In genomic region chr3:4745240-4745620, GRCh38 we compare ENCODE assay signal across 21 cellular contexts.
DNase-seq lines count a peak whose midpoint lies in the region; ATAC-seq and TF ChIP-seq lines count a peak whose summit lies in the region.
"Had no signal": no experiment of that assay in that cellular context is flagged by ENCODE, and none has a peak within 500 bp of the region (broad histone marks: within the 10 kb centered on the region; RNA-seq: fewer than 3 reads in every experiment).

No MANE protein-coding gene starts in this region.

- no peak for ATAC-seq in activated naive CD4-positive, alpha-beta T cell treated with anti-CD3 and anti-CD28 coated beads, Interleukin-2, amount 50 U/mL, for 72 hours
- ATAC-seq in T-helper 17 cell (no peak), GM21825 (IDR thresholded peaks at IDR 0.05; ENCODE audit: unreplicated experiment) (no peak), GM18519 (IDR thresholded peaks at IDR 0.05; ENCODE audit: low FRiP score, unreplicated experiment) (no peak)
- no peak for ATAC-seq in stimulated activated effector memory CD8-positive, alpha-beta T cell treated with anti-CD3 and anti-CD28 coated beads, Interleukin-12 subunit alpha, Interleukin-12 subunit beta, amount 100 ng/mL, for 72 hours
- ATAC-seq: esophagus mucosa had no signal

- no peak for DNase-seq in activated naive CD4-positive, alpha-beta T cell treated with anti-CD3 and anti-CD28 coated beads, Interleukin-2, amount 50 U/mL, for 72 hours (ENCODE audit: low spot score in 2 of 2)
- no peak for DNase-seq in activated naive CD4-positive, alpha-beta T cell treated with anti-CD3 and anti-CD28 coated beads for 36 hours
- DNase-seq in T-helper 17 cell = no peak
- peak; percentile 73 for DNase-seq in fibroblast of villous mesenchyme (ENCODE audit: low read depth)
- DNase-seq in stimulated activated effector memory CD8-positive, alpha-beta T cell treated with anti-CD3 and anti-CD28 coated beads, Interleukin-12 subunit alpha, Interleukin-12 subunit beta, amount 100 ng/mL, for 72 hours (ENCODE audit: low spot score in 2 of 2) = no peak
- DNase-seq in activated effector memory CD4-positive, alpha-beta T cell treated with anti-CD3 and anti-CD28 coated beads, Interleukin-2, amount 50 U/mL, for 16 hours = no peak
- DNase-seq: activated CD4-positive, alpha-beta T cell treated with anti-CD3 and anti-CD28 coated beads for 1 hour; activated gamma-delta T cell; C1 segment of cervical spinal cord; glutamatergic neuron; KG1; NCI-H1092 treated with DMSO at 0.1 percent for 48 hours; OCI-M1; spleen had no signal

- TF ChIP-seq CTCF in fibroblast of villous mesenchyme (IDR thresholded peaks at IDR 0.05; ENCODE audit: insufficient read depth, low read depth, low read length) = peak; percentile 6

- no peak overlapping the region for H3K4me3 Mint-ChIP-seq in activated naive CD4-positive, alpha-beta T cell treated with anti-CD3 and anti-CD28 coated beads for 36 hours
- no peak overlapping the region for H3K4me3 Mint-ChIP-seq in T-helper 17 cell
- no peak overlapping the region for H3K4me3 Mint-ChIP-seq in stimulated activated effector memory CD8-positive, alpha-beta T cell treated with anti-CD3 and anti-CD28 coated beads, Interleukin-12 subunit alpha, Interleukin-12 subunit beta, amount 100 ng/mL, for 72 hours

- CTCF ChIA-PET in activated naive CD4-positive, alpha-beta T cell treated with anti-CD3 and anti-CD28 coated beads for 36 hours (lab: Charles Lee) = interaction anchor here (0.6 kb wide), 1 partner anchor 236 kb away, joined by 3 read pairs; no protein-coding TSS in a partner anchor

- intact Hi-C loops in activated naive CD4-positive, alpha-beta T cell treated with anti-CD3 and anti-CD28 coated beads for 36 hours (cut with micrococcal nuclease) = no loop called here

- H3K9me3 ChIP-seq in T-helper 17 cell (ENCODE audit: control insufficient read depth, low read length, poor library complexity, severe bottlenecking) = no peaks in the 10 kb centered on the region
- H3K9me3 ChIP-seq: prostate gland, spleen, tibial nerve had no signal

- H3K9me3 Mint-ChIP-seq in activated naive CD4-positive, alpha-beta T cell treated with anti-CD3 and anti-CD28 coated beads, Interleukin-2, amount 50 U/mL, for 72 hours = no peaks in the 10 kb centered on the region
- no peaks in the 10 kb centered on the region for H3K9me3 Mint-ChIP-seq in activated naive CD4-positive, alpha-beta T cell treated with anti-CD3 and anti-CD28 coated beads for 36 hours
- H3K9me3 Mint-ChIP-seq in stimulated activated effector memory CD8-positive, alpha-beta T cell treated with anti-CD3 and anti-CD28 coated beads, Interleukin-12 subunit alpha, Interleukin-12 subunit beta, amount 100 ng/mL, for 72 hours = no peaks in the 10 kb centered on the region

- H3K4me3 ChIP-seq in fibroblast of villous mesenchyme (ENCODE audit: low read depth, low read length) = no peak overlapping the region
- H3K4me3 ChIP-seq: lung, prostate gland, SK-N-MC, spleen, tibial nerve had no signal

- H3K36me3 Mint-ChIP-seq in activated naive CD4-positive, alpha-beta T cell treated with anti-CD3 and anti-CD28 coated beads, Interleukin-2, amount 50 U/mL, for 72 hours = peaks cover 7 to 31% of the 10 kb centered on the region in 2 donors
- peaks cover 5% of the 10 kb centered on the region for H3K36me3 Mint-ChIP-seq in activated naive CD4-positive, alpha-beta T cell treated with anti-CD3 and anti-CD28 coated beads for 36 hours (ENCODE audit: low read depth)
- peaks cover 5% of the 10 kb centered on the region for H3K36me3 Mint-ChIP-seq in T-helper 17 cell (ENCODE audit: low read depth)
- H3K36me3 Mint-ChIP-seq in stimulated activated effector memory CD8-positive, alpha-beta T cell treated with anti-CD3 and anti-CD28 coated beads, Interleukin-12 subunit alpha, Interleukin-12 subunit beta, amount 100 ng/mL, for 72 hours = peaks cover 27% of the 10 kb centered on the region

- peaks cover 21% of the 10 kb centered on the region for H3K4me1 Mint-ChIP-seq in activated naive CD4-positive, alpha-beta T cell treated with anti-CD3 and anti-CD28 coated beads for 36 hours (ENCODE audit: low read depth)
- peaks cover 40% of the 10 kb centered on the region for H3K4me1 Mint-ChIP-seq in T-helper 17 cell
- peaks cover 67% of the 10 kb centered on the region for H3K4me1 Mint-ChIP-seq in stimulated activated effector memory CD8-positive, alpha-beta T cell treated with anti-CD3 and anti-CD28 coated beads, Interleukin-12 subunit alpha, Interleukin-12 subunit beta, amount 100 ng/mL, for 72 hours

- H3K27me3 Mint-ChIP-seq in activated naive CD4-positive, alpha-beta T cell treated with anti-CD3 and anti-CD28 coated beads for 36 hours (ENCODE audit: low read depth) = no peaks in the 10 kb centered on the region
- H3K27me3 Mint-ChIP-seq in T-helper 17 cell = no peaks in the 10 kb centered on the region

- peak overlapping the region; percentile 2 to 58 for H3K27ac Mint-ChIP-seq in activated naive CD4-positive, alpha-beta T cell treated with anti-CD3 and anti-CD28 coated beads, Interleukin-2, amount 50 U/mL, for 72 hours
- H3K27ac Mint-ChIP-seq in activated naive CD4-positive, alpha-beta T cell treated with anti-CD3 and anti-CD28 coated beads for 36 hours = no peak overlapping the region
- peak overlapping the region; percentile 100 for H3K27ac Mint-ChIP-seq in T-helper 17 cell
- H3K27ac Mint-ChIP-seq in stimulated activated effector memory CD8-positive, alpha-beta T cell treated with anti-CD3 and anti-CD28 coated beads, Interleukin-12 subunit alpha, Interleukin-12 subunit beta, amount 100 ng/mL, for 72 hours = peak overlapping the region; percentile 85
